In genomic region chr11:95415837-95416288, GRCh38 we compare ENCODE assay signal across 16 cellular contexts.
"Had no signal": no experiment of that assay in that cellular context is flagged by ENCODE, and none has a peak within 500 bp of the region (broad histone marks: within the 10 kb centered on the region; RNA-seq: fewer than 3 reads in every experiment).

No MANE protein-coding gene starts in this region.

- FAIRE-seq: keratinocyte had no signal

- H3K4me1 ChIP-seq: right atrium auricular region, stomach, testis had no signal

- H3K36me3 ChIP-seq: cardiac muscle cell, right atrium auricular region, stomach, WERI-Rb-1 had no signal

- H3K27ac ChIP-seq: cardiac muscle cell, foreskin keratinocyte, right atrium auricular region, stomach, testis, WERI-Rb-1 had no signal

- H3K4me3 ChIP-seq: cardiac muscle cell, right atrium auricular region, stomach, testis had no signal

- ATAC-seq: effector memory CD8-positive, alpha-beta T cell; foreskin keratinocyte; left lobe of liver had no signal

- H3K9me3 ChIP-seq: right atrium auricular region, testis had no signal

- H3K27me3 ChIP-seq: cardiac muscle cell, foreskin keratinocyte, right atrium auricular region, stomach, testis had no signal

- DNase-seq: activated CD4-positive, alpha-beta T cell treated with anti-CD3 and anti-CD28 coated beads, Interleukin-2, amount 50 U/mL, for 48 hours; activated gamma-delta T cell treated with Interleukin-2 at 50 U/mL for 16 hours; dermis blood vessel endothelial cell; effector memory CD8-positive, alpha-beta T cell; foreskin keratinocyte; glutamatergic neuron; mammary epithelial cell; stimulated activated CD4-positive, alpha-beta T cell treated with anti-CD3 and anti-CD28 coated beads, Interleukin-4, amount 100 ng/mL, for 1 hour; stomach; T1000; testis; WERI-Rb-1 had no signal
